ENCODE assay signal across 13 cellular contexts in the genomic region with DNA sequence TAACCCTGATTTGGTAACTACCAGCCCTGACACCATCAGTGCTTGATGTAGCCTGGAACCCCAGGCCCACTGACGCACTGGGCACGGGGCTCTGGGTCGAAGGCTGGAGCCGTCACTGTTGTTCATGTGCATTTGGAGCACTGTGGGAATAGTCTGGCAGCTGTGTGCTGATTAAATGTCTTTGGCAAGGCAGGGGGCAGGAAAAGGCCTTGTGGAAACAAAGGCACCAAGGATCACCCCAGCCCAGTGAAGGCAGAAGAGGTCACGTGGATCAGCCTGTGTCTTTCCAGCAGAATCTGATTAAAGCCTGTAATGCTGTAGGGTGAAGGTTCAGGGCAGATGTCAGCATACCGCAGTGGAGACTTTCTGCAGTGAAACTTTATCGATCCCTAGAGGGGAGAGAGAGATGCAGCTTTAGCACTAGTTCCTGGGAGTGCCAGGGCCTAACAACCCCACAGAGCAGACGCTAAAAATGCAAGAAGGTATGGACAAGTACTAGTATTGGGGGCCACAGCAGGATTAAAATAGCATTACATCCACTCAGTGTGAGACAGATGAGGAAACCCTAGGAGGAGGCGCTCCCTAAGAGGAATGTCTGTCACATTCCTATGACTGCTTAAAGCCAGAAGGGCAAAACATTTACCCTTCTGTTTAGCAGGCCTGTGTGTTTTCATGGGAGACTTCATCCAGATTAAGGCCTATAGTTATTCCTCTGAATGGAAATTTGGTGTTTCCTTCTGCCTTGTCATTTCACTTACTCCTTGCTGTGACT. TPM values are rescaled to one million over a fixed set of nuclear protein-coding genes. Genes with fewer than 3 reads are reported as not detected.
DNase-seq lines count a peak whose midpoint lies in the region; ATAC-seq, FAIRE-seq and TF ChIP-seq lines count a peak whose summit lies in the region.
"Had no signal": no experiment of that assay in that cellular context is flagged by ENCODE, and none has a peak within 500 bp of the region (broad histone marks: within the 10 kb centered on the region; RNA-seq: fewer than 3 reads in every experiment).

No MANE protein-coding gene starts in this region.

- no peaks in the 10 kb centered on the region for H3K27me3 Mint-ChIP-seq in activated T-cell treated with anti-CD3 and anti-CD28 coated beads, Interleukin-2, amount 50 U/mL, for 24 hours
- H3K27me3 Mint-ChIP-seq in activated T-cell treated with anti-CD3 and anti-CD28 coated beads, Interleukin-2, amount 50 U/mL, for 72 hours (ENCODE audit: low read depth), result no peaks in the 10 kb centered on the region
- H3K27me3 Mint-ChIP-seq in stimulated activated naive B cell treated with anti-CD40 and anti-IgM and Interleukin-4, amounts not matched to agents 10 μg/mL and 1 μg/mL and 100 μg/mL, for 72 hours, result no peaks in the 10 kb centered on the region
- no peaks in the 10 kb centered on the region for H3K27me3 Mint-ChIP-seq in T-helper 2 cell treated with Interferon-gamma antibody and Interleukin-4, amounts not matched to agents 5 μg/mL and 100 μg/mL, for 36 hours (ENCODE audit: low read depth)

- in situ Hi-C loops in K562 (cut with MboI), result loop anchor here (25.0 kb wide), 1 partner anchor 534 kb away; no protein-coding TSS in a partner anchor

- POLR2A ChIA-PET in K562 (lab: Yijun Ruan, JAX), result interaction anchor here (0.6 to 2.4 kb wide), 3 partner anchors 9 to 1840 kb away, joined by 3 to 10 read pairs (median 5); a partner anchor contains a TSS

- no peak overlapping the region for H3K4me2 ChIP-seq in K562 (ENCODE audit: insufficient read depth, low read length)
- H3K4me2 ChIP-seq: A549, SK-N-SH had no signal

- no peak for TF ChIP-seq CTCF in K562 (IDR thresholded peaks at IDR 0.05 in 2 of 3, conservative IDR thresholded peaks at IDR 0.05 in 1 of 3; ENCODE audit: insufficient read depth in 2 of 3, low read depth in 1 of 3, low read length in 3 of 3)

- H3K36me3 ChIP-seq in K562 (ENCODE audit: control insufficient read depth, insufficient read depth, low read length), result peaks cover 97% of the 10 kb centered on the region

- TF ChIP-seq POLR2A in K562 (conservative IDR thresholded peaks at IDR 0.05), result peak; percentile 50

- TF ChIP-seq RAD21 in K562 (CRISPR knock-in tag; conservative IDR thresholded peaks at IDR 0.05 in 1 of 2, IDR thresholded peaks at IDR 0.05 in 1 of 2), result no peak

- no peaks in the 10 kb centered on the region for H3K9me1 ChIP-seq in K562 (ENCODE audit: control insufficient read depth, insufficient read depth, low read length)

- H3K4me1 Mint-ChIP-seq in activated T-cell treated with anti-CD3 and anti-CD28 coated beads, Interleukin-2, amount 50 U/mL, for 24 hours (ENCODE audit: low read depth), result peaks cover 15% of the 10 kb centered on the region
- H3K4me1 Mint-ChIP-seq in activated T-cell treated with anti-CD3 and anti-CD28 coated beads, Interleukin-2, amount 50 U/mL, for 72 hours (ENCODE audit: low read depth), result peaks cover 12% of the 10 kb centered on the region
- peaks cover 6 to 7% of the 10 kb centered on the region in 2 donors for H3K4me1 Mint-ChIP-seq in stimulated activated naive B cell treated with anti-CD40 and anti-IgM and Interleukin-4, amounts not matched to agents 10 μg/mL and 1 μg/mL and 100 μg/mL, for 72 hours
- H3K4me1 Mint-ChIP-seq in T-helper 2 cell treated with Interferon-gamma antibody and Interleukin-4, amounts not matched to agents 5 μg/mL and 100 μg/mL, for 36 hours (ENCODE audit: low read depth), result no peaks in the 10 kb centered on the region

- no peak for DNase-seq in activated T-cell treated with anti-CD3 and anti-CD28 coated beads, Interleukin-2, amount 50 U/mL, for 24 hours
- no peak for DNase-seq in activated T-cell treated with anti-CD3 and anti-CD28 coated beads, Interleukin-2, amount 50 U/mL, for 72 hours
- DNase-seq in K562 (ENCODE audit: extremely low read depth in 1 of 4, low spot score in 3 of 4) (peak in 2 of 4 experiments; percentile 9 to 12), foreskin melanocyte (no peak)
- no peak for DNase-seq in stimulated activated naive B cell treated with anti-CD40 and anti-IgM and Interleukin-4, amounts not matched to agents 10 μg/mL and 1 μg/mL and 100 μg/mL, for 72 hours
- no peak for DNase-seq in T-helper 2 cell treated with Interferon-gamma antibody and Interleukin-4, amounts not matched to agents 5 μg/mL and 100 μg/mL, for 36 hours (ENCODE audit: low spot score)
- DNase-seq: left colon, occipital lobe, SK-N-SH had no signal

- no peak for ATAC-seq in activated T-cell treated with anti-CD3 and anti-CD28 coated beads, Interleukin-2, amount 50 U/mL, for 72 hours (replicated peaks in 1 of 2)
- ATAC-seq in K562 (no peak; the same call in 2 of the 3 replicates), HG03135 (IDR thresholded peaks at IDR 0.05; ENCODE audit: unreplicated experiment) (no peak)
- ATAC-seq in stimulated activated naive B cell treated with anti-CD40 and anti-IgM and Interleukin-4, amounts not matched to agents 10 μg/mL and 1 μg/mL and 100 μg/mL, for 72 hours (replicated peaks), result no peak
- ATAC-seq: left colon had no signal

- no peak for TF ChIP-seq EP300 in K562 (IDR thresholded peaks at IDR 0.05; ENCODE audit: low read length)

- no peak overlapping the region for H3K27ac ChIP-seq in K562 (ENCODE audit: extremely low read depth, low read depth, low read length)
- H3K27ac ChIP-seq in layer of hippocampus (ENCODE audit: low read depth, low read length), result peak overlapping the region; percentile 30
- H3K27ac ChIP-seq: A549, ascending aorta had no signal

- H2AFZ ChIP-seq in K562 (ENCODE audit: low read depth, low read length), result no peak overlapping the region

- H3K27me3 ChIP-seq in K562 (ENCODE audit: control insufficient read depth in 2 of 2, insufficient read depth in 2 of 2, low read length in 2 of 2) (no peaks in the 10 kb centered on the region), layer of hippocampus (ENCODE audit: control insufficient read depth, insufficient read depth, low read length) (no peaks in the 10 kb centered on the region)
- H3K27me3 ChIP-seq: ascending aorta had no signal

- peak overlapping the region; percentile 73 for H3K27ac Mint-ChIP-seq in activated T-cell treated with anti-CD3 and anti-CD28 coated beads, Interleukin-2, amount 50 U/mL, for 24 hours
- no peak overlapping the region for H3K27ac Mint-ChIP-seq in activated T-cell treated with anti-CD3 and anti-CD28 coated beads, Interleukin-2, amount 50 U/mL, for 72 hours
- peak overlapping the region; percentile 62 for H3K27ac Mint-ChIP-seq in stimulated activated naive B cell treated with anti-CD40 and anti-IgM and Interleukin-4, amounts not matched to agents 10 μg/mL and 1 μg/mL and 100 μg/mL, for 72 hours
- no peak overlapping the region for H3K27ac Mint-ChIP-seq in T-helper 2 cell treated with Interferon-gamma antibody and Interleukin-4, amounts not matched to agents 5 μg/mL and 100 μg/mL, for 36 hours

- no peaks in the 10 kb centered on the region for H3K9me3 Mint-ChIP-seq in activated T-cell treated with anti-CD3 and anti-CD28 coated beads, Interleukin-2, amount 50 U/mL, for 24 hours
- H3K9me3 Mint-ChIP-seq in activated T-cell treated with anti-CD3 and anti-CD28 coated beads, Interleukin-2, amount 50 U/mL, for 72 hours, result no peaks in the 10 kb centered on the region
- H3K9me3 Mint-ChIP-seq in stimulated activated naive B cell treated with anti-CD40 and anti-IgM and Interleukin-4, amounts not matched to agents 10 μg/mL and 1 μg/mL and 100 μg/mL, for 72 hours, result no peaks in the 10 kb centered on the region
- H3K9me3 Mint-ChIP-seq in T-helper 2 cell treated with Interferon-gamma antibody and Interleukin-4, amounts not matched to agents 5 μg/mL and 100 μg/mL, for 36 hours, result no peaks in the 10 kb centered on the region

- H3K79me2 ChIP-seq in K562 (ENCODE audit: control insufficient read depth, insufficient read depth, low read length), result peaks cover 10% of the 10 kb centered on the region

- intact Hi-C loops in K562 (cut with micrococcal nuclease), result no loop called here

- peaks cover 13% of the 10 kb centered on the region; the same call in 1 of the 2 replicates for H4K20me1 ChIP-seq in K562 (replicated peaks; ENCODE audit: control insufficient read depth, insufficient read depth, low read length)

- 87% methylated on average over 9 of the region's 9 CpGs for WGBS in K562 (ENCODE audit: insufficient coverage, low coverage, missing lambda C conversion rate)

- H3K4me1 ChIP-seq in K562 (replicated peaks in 1 of 2; ENCODE audit: control insufficient read depth in 2 of 2, insufficient read depth in 2 of 2, low read length in 2 of 2), result no peaks in the 10 kb centered on the region; a peak in 2 of 5 replicates
- H3K4me1 ChIP-seq: A549, ascending aorta had no signal

- CTCF ChIA-PET in K562 (lab: Yijun Ruan, JAX; ENCODE audit: low intra/inter-chr PET ratio), result no interaction called here

- H3K4me3 Mint-ChIP-seq in activated T-cell treated with anti-CD3 and anti-CD28 coated beads, Interleukin-2, amount 50 U/mL, for 24 hours, result no peak overlapping the region
- no peak overlapping the region for H3K4me3 Mint-ChIP-seq in activated T-cell treated with anti-CD3 and anti-CD28 coated beads, Interleukin-2, amount 50 U/mL, for 72 hours
- no peak overlapping the region for H3K4me3 Mint-ChIP-seq in stimulated activated naive B cell treated with anti-CD40 and anti-IgM and Interleukin-4, amounts not matched to agents 10 μg/mL and 1 μg/mL and 100 μg/mL, for 72 hours
- no peak overlapping the region for H3K4me3 Mint-ChIP-seq in T-helper 2 cell treated with Interferon-gamma antibody and Interleukin-4, amounts not matched to agents 5 μg/mL and 100 μg/mL, for 36 hours

- peaks cover 95% of the 10 kb centered on the region for H3K36me3 Mint-ChIP-seq in activated T-cell treated with anti-CD3 and anti-CD28 coated beads, Interleukin-2, amount 50 U/mL, for 24 hours (ENCODE audit: low read depth)
- H3K36me3 Mint-ChIP-seq in activated T-cell treated with anti-CD3 and anti-CD28 coated beads, Interleukin-2, amount 50 U/mL, for 72 hours (ENCODE audit: insufficient read depth in 2 of 2), result peaks cover 10 to 15% of the 10 kb centered on the region in 2 donors
- peaks cover 39 to 64% of the 10 kb centered on the region in 2 donors for H3K36me3 Mint-ChIP-seq in stimulated activated naive B cell treated with anti-CD40 and anti-IgM and Interleukin-4, amounts not matched to agents 10 μg/mL and 1 μg/mL and 100 μg/mL, for 72 hours
- peaks cover 35% of the 10 kb centered on the region for H3K36me3 Mint-ChIP-seq in T-helper 2 cell treated with Interferon-gamma antibody and Interleukin-4, amounts not matched to agents 5 μg/mL and 100 μg/mL, for 36 hours (ENCODE audit: low read depth)

- FAIRE-seq in K562 (lab: Jason Lieb, UNC), result no peak
- FAIRE-seq: A549 had no signal

- H3K9ac ChIP-seq in K562 (ENCODE audit: insufficient read depth in 1 of 2, low read depth in 2 of 2, low read length in 2 of 2), result peak overlapping the region in 1 of 2 experiments; percentile 38; a peak in 1 of 4 replicates
- H3K9ac ChIP-seq: SK-N-SH had no signal

- H3K4me3 ChIP-seq in K562, result no peak overlapping the region
- H3K4me3 ChIP-seq: A549, ascending aorta had no signal

- BruUV-seq in K562 (replicated peaks; lab: Mats Ljungman, UMichigan), result no TSS peak

- no peaks in the 10 kb centered on the region for H3K9me3 ChIP-seq in K562 (replicated peaks; ENCODE audit: control insufficient read depth, insufficient read depth, low read depth, low read length)
- H3K9me3 ChIP-seq: A549, ascending aorta, SK-N-SH had no signal

RNA-seq across cellular contexts. Expression of a gene that starts 9.7 kb away (rescaled TPM):
- 10 to 100 TPM; 49.5 to 54.9 TPM for total RNA-seq in activated T-cell treated with anti-CD3 and anti-CD28 coated beads, Interleukin-2, amount 50 U/mL, for 72 hours
- total RNA-seq in K562 (2011; cell fraction: chromatin; rRNA removed; ENCODE audit: low replicate concordance), result 32.7 and 39.4 TPM in 2 replicates
- 29.9 and 34.3 TPM in 2 replicates for total RNA-seq in K562 (2011; cell fraction: nucleolus; rRNA removed)
- 39.5 and 43.7 TPM in 2 replicates for total RNA-seq in K562 (2011; cell fraction: nucleoplasm; rRNA removed)
- total RNA-seq in K562 (2014; rRNA removed) (45.0 and 52.6 TPM in 2 replicates), K562 (2014; rRNA removed; fragmentation: Illumina TruSeq; extraction: Trizol) (90.9 and 92.3 TPM in 2 replicates), K562 (2015; rRNA removed; fragmentation: Illumina TruSeq; extraction: Trizol) (79.6 and 88.4 TPM in 2 replicates), K562 (2021) (52.0 and 60.6 TPM in 2 replicates)
- polyA plus RNA-seq in K562 (2011; rRNA removed) (103 and 146 TPM in 2 replicates), K562 (2014; fragmentation: Illumina TruSeq; extraction: Trizol) (72.5 and 76.3 TPM in 2 replicates), K562 (2014; fragmentation: Nextera tagmentation; extraction: Ambion mirVana) (100 to 1,000 TPM; 270 to 300 TPM), K562 (2014; rRNA removed) (88.4 and 95.7 TPM in 2 replicates)
- 68.0 and 87.6 TPM in 2 replicates for polyA plus RNA-seq in K562 (2011; cell fraction: cytosol; rRNA removed)
- 35.6 and 45.0 TPM in 2 replicates for polyA plus RNA-seq in K562 (2011; cell fraction: nucleus; rRNA removed)
- 62.6 and 68.8 TPM in 2 replicates for polyA plus RNA-seq in K562 (2012)
- 40.6 and 42.8 TPM in 2 replicates for polyA minus RNA-seq in K562 (2011; rRNA and poly(A)+ RNA removed)
- polyA minus RNA-seq in K562 (2011; cell fraction: cytosol; rRNA and poly(A)+ RNA removed), result 14.8 and 15.9 TPM in 2 replicates
- 14.4 and 18.1 TPM in 2 replicates for polyA minus RNA-seq in K562 (2011; cell fraction: nucleus; rRNA and poly(A)+ RNA removed)

RNA-seq across cellular contexts. Expression of a gene that starts 38.5 kb away (rescaled TPM):
- total RNA-seq in activated T-cell treated with anti-CD3 and anti-CD28 coated beads, Interleukin-2, amount 50 U/mL, for 72 hours, result 100 to 1,000 TPM; 101 to 118 TPM
- 1,055 and 1,571 TPM in 2 replicates for total RNA-seq in K562 (2011; cell fraction: chromatin; rRNA removed; ENCODE audit: low replicate concordance)
- total RNA-seq in K562 (2011; cell fraction: nucleolus; rRNA removed), result 696 and 717 TPM in 2 replicates
- total RNA-seq in K562 (2011; cell fraction: nucleoplasm; rRNA removed), result 748 and 751 TPM in 2 replicates
- total RNA-seq in K562 (2014; rRNA removed) (129 and 163 TPM in 2 replicates), K562 (2014; rRNA removed; fragmentation: Illumina TruSeq; extraction: Trizol) (106 and 112 TPM in 2 replicates), K562 (2015; rRNA removed; fragmentation: Illumina TruSeq; extraction: Trizol) (117 and 121 TPM in 2 replicates), K562 (2021) (136 and 153 TPM in 2 replicates)
- polyA plus RNA-seq in K562 (2011; rRNA removed) (115 and 135 TPM in 2 replicates), K562 (2014; fragmentation: Illumina TruSeq; extraction: Trizol) (139 and 162 TPM in 2 replicates), K562 (2014; fragmentation: Nextera tagmentation; extraction: Ambion mirVana) (10 to 100 TPM; 21.6 to 24.5 TPM), K562 (2014; rRNA removed) (176 and 178 TPM in 2 replicates)
- polyA plus RNA-seq in K562 (2011; cell fraction: cytosol; rRNA removed), result 96.3 and 184 TPM in 2 replicates
- 697 and 1,515 TPM in 2 replicates for polyA plus RNA-seq in K562 (2011; cell fraction: nucleus; rRNA removed)
- polyA plus RNA-seq in K562 (2012), result 69.8 and 106 TPM in 2 replicates
- polyA minus RNA-seq in K562 (2011; rRNA and poly(A)+ RNA removed), result 105 and 166 TPM in 2 replicates
- 66.4 and 70.3 TPM in 2 replicates for polyA minus RNA-seq in K562 (2011; cell fraction: cytosol; rRNA and poly(A)+ RNA removed)
- 226 and 316 TPM in 2 replicates for polyA minus RNA-seq in K562 (2011; cell fraction: nucleus; rRNA and poly(A)+ RNA removed)

RNA-seq across cellular contexts. Expression of a gene that starts 38.6 kb away (rescaled TPM):
- 1 to 10 TPM; 6.3 to 7.4 TPM for total RNA-seq in activated T-cell treated with anti-CD3 and anti-CD28 coated beads, Interleukin-2, amount 50 U/mL, for 72 hours
- total RNA-seq in K562 (2011; cell fraction: chromatin; rRNA removed; ENCODE audit: low replicate concordance), result 12.0 and 21.0 TPM in 2 replicates
- 9.6 and 12.7 TPM in 2 replicates for total RNA-seq in K562 (2011; cell fraction: nucleolus; rRNA removed)
- 22.6 and 29.7 TPM in 2 replicates for total RNA-seq in K562 (2011; cell fraction: nucleoplasm; rRNA removed)
- total RNA-seq in K562 (2014; rRNA removed) (13.0 and 13.8 TPM in 2 replicates), K562 (2014; rRNA removed; fragmentation: Illumina TruSeq; extraction: Trizol) (24.7 and 27.8 TPM in 2 replicates), K562 (2015; rRNA removed; fragmentation: Illumina TruSeq; extraction: Trizol) (21.2 TPM in 2 replicates), K562 (2021) (22.1 and 26.9 TPM in 2 replicates)
- polyA plus RNA-seq in K562 (2011; rRNA removed) (14.5 and 26.2 TPM in 2 replicates), K562 (2014; fragmentation: Illumina TruSeq; extraction: Trizol) (29.4 and 33.9 TPM in 2 replicates), K562 (2014; fragmentation: Nextera tagmentation; extraction: Ambion mirVana) (10 to 100 TPM in 1 of 2 experiments, 1 to 10 TPM in 1; 9.5 to 15.4 TPM), K562 (2014; rRNA removed) (16.5 and 25.0 TPM in 2 replicates)
- 11.9 and 12.9 TPM in 2 replicates for polyA plus RNA-seq in K562 (2011; cell fraction: cytosol; rRNA removed)
- 5.3 and 6.3 TPM in 2 replicates for polyA plus RNA-seq in K562 (2011; cell fraction: nucleus; rRNA removed)
- 13.2 and 26.4 TPM in 2 replicates for polyA plus RNA-seq in K562 (2012)
- polyA minus RNA-seq in K562 (2011; rRNA and poly(A)+ RNA removed), result 6.9 and 11.8 TPM in 2 replicates
- polyA minus RNA-seq in K562 (2011; cell fraction: cytosol; rRNA and poly(A)+ RNA removed), result 4.5 and 8.8 TPM in 2 replicates
- polyA minus RNA-seq in K562 (2011; cell fraction: nucleus; rRNA and poly(A)+ RNA removed), result 4.6 and 5.0 TPM in 2 replicates

RNA-seq across cellular contexts. Expression of a gene that starts 48.5 kb away (rescaled TPM):
- total RNA-seq in activated T-cell treated with anti-CD3 and anti-CD28 coated beads, Interleukin-2, amount 50 U/mL, for 72 hours, result 100 to 1,000 TPM; 156 to 173 TPM
- 160 and 249 TPM in 2 replicates for total RNA-seq in K562 (2011; cell fraction: chromatin; rRNA removed; ENCODE audit: low replicate concordance)
- total RNA-seq in K562 (2011; cell fraction: nucleolus; rRNA removed), result 57.2 and 67.9 TPM in 2 replicates
- 114 and 172 TPM in 2 replicates for total RNA-seq in K562 (2011; cell fraction: nucleoplasm; rRNA removed)
- total RNA-seq in K562 (2014; rRNA removed), result 46.9 and 51.4 TPM in 2 replicates
- total RNA-seq in K562 (2014; rRNA removed; fragmentation: Illumina TruSeq; extraction: Trizol), result 64.1 and 66.0 TPM in 2 replicates
- 61.5 and 71.3 TPM in 2 replicates for total RNA-seq in K562 (2015; rRNA removed; fragmentation: Illumina TruSeq; extraction: Trizol)
- 53.2 and 60.5 TPM in 2 replicates for total RNA-seq in K562 (2021)
- 87.7 and 96.6 TPM in 2 replicates for polyA plus RNA-seq in K562 (2011; rRNA removed)
- polyA plus RNA-seq in K562 (2011; cell fraction: cytosol; rRNA removed), result 46.2 and 46.7 TPM in 2 replicates
- 119 and 123 TPM in 2 replicates for polyA plus RNA-seq in K562 (2011; cell fraction: nucleus; rRNA removed)
- polyA plus RNA-seq in K562 (2012), result 55.0 and 62.9 TPM in 2 replicates
- 78.8 and 89.8 TPM in 2 replicates for polyA plus RNA-seq in K562 (2014; fragmentation: Illumina TruSeq; extraction: Trizol)
- 10 to 100 TPM; 35.7 to 41.0 TPM for polyA plus RNA-seq in K562 (2014; fragmentation: Nextera tagmentation; extraction: Ambion mirVana)
- polyA plus RNA-seq in K562 (2014; rRNA removed), result 71.6 and 76.5 TPM in 2 replicates
- polyA minus RNA-seq in K562 (2011; rRNA and poly(A)+ RNA removed), result 76.8 and 116 TPM in 2 replicates
- 22.1 and 22.6 TPM in 2 replicates for polyA minus RNA-seq in K562 (2011; cell fraction: cytosol; rRNA and poly(A)+ RNA removed)
- polyA minus RNA-seq in K562 (2011; cell fraction: nucleus; rRNA and poly(A)+ RNA removed), result 31.4 and 44.9 TPM in 2 replicates

Comparison
In these comparisons a context has a peak if more than half of its experiments do, and no peak if none do; other contexts are left out.
1. H3K27ac Mint-ChIP-seq: peak in activated T-cell treated with anti-CD3 and anti-CD28 coated beads, Interleukin-2, amount 50 U/mL, for 24 hours (single experiment) and stimulated activated naive B cell treated with anti-CD40 and anti-IgM and Interleukin-4, amounts not matched to agents 10 μg/mL and 1 μg/mL and 100 μg/mL, for 72 hours (single experiment); none in activated T-cell treated with anti-CD3 and anti-CD28 coated beads, Interleukin-2, amount 50 U/mL, for 72 hours (single experiment) and T-helper 2 cell treated with Interferon-gamma antibody and Interleukin-4, amounts not matched to agents 5 μg/mL and 100 μg/mL, for 36 hours (single experiment).